In the genomic region with DNA sequence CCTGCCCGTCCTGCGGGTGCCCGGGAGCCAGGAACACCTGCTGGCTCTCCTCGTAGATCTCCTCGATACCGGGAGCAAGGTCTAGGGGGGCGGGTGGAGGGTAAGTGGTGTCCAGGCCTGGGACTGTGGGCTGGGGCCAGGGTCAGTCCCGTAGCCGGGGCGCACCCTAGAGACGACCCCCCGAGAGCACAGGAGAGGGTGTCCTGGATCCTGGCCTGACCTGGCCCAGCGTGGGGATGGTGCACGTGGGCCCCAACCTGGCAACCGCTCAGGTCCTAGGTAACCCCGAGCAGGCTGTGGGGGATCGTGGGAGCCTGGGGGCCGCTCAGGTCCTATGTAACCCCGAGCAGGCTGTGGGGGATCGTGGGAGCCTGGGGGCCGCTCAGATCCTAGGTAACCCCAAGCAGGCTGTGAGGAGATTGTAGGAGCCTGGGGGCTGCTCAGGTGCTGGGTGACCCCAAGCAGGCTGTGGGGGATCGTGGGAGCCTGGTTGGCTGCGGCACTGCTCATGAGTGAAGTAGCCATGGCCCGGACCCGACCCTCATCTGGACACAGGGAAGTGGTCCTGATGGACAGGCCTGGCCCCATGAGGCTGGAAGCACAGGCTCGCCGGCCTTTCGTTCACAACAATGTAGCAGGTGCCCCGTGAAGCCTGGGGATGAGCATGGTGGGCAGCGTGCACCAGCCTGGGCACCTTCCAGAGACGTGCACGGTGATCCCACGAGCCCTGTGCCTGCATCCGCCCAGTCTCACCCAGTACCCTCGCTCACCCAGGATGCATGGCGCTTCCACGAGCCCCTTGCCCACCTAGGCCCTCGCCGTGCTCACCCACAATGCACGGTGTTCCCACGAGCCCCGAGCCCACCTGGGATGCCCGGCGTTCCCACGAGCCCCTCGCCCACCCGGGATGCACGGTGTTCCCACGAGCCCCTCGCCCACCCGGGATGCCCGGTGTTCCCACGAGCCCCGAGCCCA, we compare ENCODE assay signal across 3 cellular contexts.
TF ChIP-seq lines count a peak whose summit lies in the region.

No MANE protein-coding gene starts in this region.

TF ChIP-seq in A549, 52 proteins besides CTCF, POLR2A, EP300 and RAD21:
- TF ChIP-seq BHLHE40 (IDR thresholded peaks at IDR 0.05; ENCODE audit: low read depth, low read length) (no peak), KDM5A (IDR thresholded peaks at IDR 0.05) (no peak), ZC3H11A (IDR thresholded peaks at IDR 0.05) (no peak)
- TF ChIP-seq, protein P1, sequence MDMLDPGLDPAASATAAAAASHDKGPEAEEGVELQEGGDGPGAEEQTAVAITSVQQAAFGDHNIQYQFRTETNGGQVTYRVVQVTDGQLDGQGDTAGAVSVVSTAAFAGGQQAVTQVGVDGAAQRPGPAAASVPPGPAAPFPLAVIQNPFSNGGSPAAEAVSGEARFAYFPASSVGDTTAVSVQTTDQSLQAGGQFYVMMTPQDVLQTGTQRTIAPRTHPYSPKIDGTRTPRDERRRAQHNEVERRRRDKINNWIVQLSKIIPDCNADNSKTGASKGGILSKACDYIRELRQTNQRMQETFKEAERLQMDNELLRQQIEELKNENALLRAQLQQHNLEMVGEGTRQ (IDR thresholded peaks at IDR 0.05): no peak
- TF ChIP-seq, protein P2, sequence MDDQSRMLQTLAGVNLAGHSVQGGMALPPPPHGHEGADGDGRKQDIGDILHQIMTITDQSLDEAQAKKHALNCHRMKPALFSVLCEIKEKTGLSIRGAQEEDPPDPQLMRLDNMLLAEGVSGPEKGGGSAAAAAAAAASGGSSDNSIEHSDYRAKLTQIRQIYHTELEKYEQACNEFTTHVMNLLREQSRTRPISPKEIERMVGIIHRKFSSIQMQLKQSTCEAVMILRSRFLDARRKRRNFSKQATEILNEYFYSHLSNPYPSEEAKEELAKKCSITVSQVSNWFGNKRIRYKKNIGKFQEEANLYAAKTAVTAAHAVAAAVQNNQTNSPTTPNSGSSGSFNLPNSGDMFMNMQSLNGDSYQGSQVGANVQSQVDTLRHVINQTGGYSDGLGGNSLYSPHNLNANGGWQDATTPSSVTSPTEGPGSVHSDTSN (IDR thresholded peaks at IDR 0.05): peak; percentile 18; the same call in 1 of the 2 replicates

TF ChIP-seq in HCT116, 20 proteins besides CTCF, POLR2A, EP300 and RAD21:
- TF ChIP-seq SRF (IDR thresholded peaks at IDR 0.05; ENCODE audit: low read depth) (no peak), REST (IDR thresholded peaks at IDR 0.05; ENCODE audit: low read depth) (no peak), POLR2AphosphoS5 (IDR thresholded peaks at IDR 0.05; ENCODE audit: low read depth, low read length) (0 out of 2 replicates have a peak, but pooled peaks have one; percentile 12), FOSL1 (IDR thresholded peaks at IDR 0.05; ENCODE audit: low read depth) (no peak)
- TF ChIP-seq, protein P3, sequence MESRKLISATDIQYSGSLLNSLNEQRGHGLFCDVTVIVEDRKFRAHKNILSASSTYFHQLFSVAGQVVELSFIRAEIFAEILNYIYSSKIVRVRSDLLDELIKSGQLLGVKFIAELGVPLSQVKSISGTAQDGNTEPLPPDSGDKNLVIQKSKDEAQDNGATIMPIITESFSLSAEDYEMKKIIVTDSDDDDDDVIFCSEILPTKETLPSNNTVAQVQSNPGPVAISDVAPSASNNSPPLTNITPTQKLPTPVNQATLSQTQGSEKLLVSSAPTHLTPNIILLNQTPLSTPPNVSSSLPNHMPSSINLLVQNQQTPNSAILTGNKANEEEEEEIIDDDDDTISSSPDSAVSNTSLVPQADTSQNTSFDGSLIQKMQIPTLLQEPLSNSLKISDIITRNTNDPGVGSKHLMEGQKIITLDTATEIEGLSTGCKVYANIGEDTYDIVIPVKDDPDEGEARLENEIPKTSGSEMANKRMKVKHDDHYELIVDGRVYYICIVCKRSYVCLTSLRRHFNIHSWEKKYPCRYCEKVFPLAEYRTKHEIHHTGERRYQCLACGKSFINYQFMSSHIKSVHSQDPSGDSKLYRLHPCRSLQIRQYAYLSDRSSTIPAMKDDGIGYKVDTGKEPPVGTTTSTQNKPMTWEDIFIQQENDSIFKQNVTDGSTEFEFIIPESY (IDR thresholded peaks at IDR 0.05; ENCODE audit: extremely low read depth, insufficient replicate concordance, low read length): no peak

TF ChIP-seq in GM12878, 131 proteins besides CTCF, POLR2A, EP300 and RAD21:
- TF ChIP-seq MYC (IDR thresholded peaks at IDR 0.05; ENCODE audit: insufficient read depth, insufficient read length, insufficient replicate concordance, low read length, severe bottlenecking): no peak
- 0 out of 2 replicates have a peak, but pooled peaks have one; percentile 29 for TF ChIP-seq POLR2AphosphoS2 (IDR thresholded peaks at IDR 0.05; ENCODE audit: low read depth, low read length)
TF ChIP-seq in GM12878: peak in this region for 1.
